Comparison of ENCODE assay signal across 1 cellular context in the genomic region with DNA sequence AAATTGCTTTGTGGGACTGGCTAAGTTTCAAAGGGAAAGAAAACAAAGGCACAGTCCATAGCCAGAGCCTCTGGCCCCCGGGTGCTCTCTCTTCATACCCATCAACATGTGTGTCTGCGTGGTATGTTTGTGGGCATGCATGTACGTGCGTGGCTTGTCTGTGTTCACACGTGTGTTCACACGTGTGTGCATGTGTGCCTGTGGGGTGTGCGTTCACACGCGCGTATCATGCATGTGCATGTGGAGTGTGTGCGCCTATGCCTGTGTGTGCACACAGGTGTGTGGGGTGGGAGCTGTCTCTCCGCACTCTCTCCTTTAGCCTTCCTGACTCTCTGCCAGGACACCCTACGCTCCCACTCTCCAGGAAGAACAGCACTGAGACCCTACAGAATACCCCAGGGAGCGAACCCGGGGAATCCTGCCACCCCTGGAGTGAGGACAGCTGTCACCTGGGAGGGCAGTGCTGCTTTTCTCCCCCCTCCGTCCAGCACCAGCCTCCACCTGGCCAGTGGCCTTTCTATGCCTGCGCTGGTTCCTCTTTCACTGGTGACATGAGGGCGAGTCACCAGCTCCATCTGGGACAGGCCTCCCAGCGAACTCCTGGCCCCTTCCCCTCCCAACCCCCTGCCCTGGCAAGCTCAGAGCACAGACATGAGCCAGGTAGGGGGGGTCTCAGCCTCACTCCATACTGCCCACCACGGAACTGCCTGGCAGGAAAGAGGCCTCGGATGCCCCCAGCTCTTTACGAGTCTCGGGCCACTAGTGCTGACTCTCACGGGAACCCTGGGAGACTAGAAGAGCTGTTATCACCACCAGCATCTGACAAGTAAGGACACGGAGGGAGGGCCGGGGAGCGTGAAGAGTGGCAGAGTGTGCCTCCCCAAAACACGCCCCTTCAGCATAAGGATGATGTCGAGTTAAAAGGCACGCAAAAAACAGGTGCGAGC.
TF ChIP-seq lines count a peak whose summit lies in the region.

No MANE protein-coding gene starts in this region.

TF ChIP-seq in WTC11, 78 proteins besides CTCF, POLR2A, EP300 and RAD21 (continued from another document):
- TF ChIP-seq, protein P1, sequence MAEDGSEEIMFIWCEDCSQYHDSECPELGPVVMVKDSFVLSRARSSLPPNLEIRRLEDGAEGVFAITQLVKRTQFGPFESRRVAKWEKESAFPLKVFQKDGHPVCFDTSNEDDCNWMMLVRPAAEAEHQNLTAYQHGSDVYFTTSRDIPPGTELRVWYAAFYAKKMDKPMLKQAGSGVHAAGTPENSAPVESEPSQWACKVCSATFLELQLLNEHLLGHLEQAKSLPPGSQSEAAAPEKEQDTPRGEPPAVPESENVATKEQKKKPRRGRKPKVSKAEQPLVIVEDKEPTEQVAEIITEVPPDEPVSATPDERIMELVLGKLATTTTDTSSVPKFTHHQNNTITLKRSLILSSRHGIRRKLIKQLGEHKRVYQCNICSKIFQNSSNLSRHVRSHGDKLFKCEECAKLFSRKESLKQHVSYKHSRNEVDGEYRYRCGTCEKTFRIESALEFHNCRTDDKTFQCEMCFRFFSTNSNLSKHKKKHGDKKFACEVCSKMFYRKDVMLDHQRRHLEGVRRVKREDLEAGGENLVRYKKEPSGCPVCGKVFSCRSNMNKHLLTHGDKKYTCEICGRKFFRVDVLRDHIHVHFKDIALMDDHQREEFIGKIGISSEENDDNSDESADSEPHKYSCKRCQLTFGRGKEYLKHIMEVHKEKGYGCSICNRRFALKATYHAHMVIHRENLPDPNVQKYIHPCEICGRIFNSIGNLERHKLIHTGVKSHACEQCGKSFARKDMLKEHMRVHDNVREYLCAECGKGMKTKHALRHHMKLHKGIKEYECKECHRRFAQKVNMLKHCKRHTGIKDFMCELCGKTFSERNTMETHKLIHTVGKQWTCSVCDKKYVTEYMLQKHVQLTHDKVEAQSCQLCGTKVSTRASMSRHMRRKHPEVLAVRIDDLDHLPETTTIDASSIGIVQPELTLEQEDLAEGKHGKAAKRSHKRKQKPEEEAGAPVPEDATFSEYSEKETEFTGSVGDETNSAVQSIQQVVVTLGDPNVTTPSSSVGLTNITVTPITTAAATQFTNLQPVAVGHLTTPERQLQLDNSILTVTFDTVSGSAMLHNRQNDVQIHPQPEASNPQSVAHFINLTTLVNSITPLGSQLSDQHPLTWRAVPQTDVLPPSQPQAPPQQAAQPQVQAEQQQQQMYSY (CRISPR knock-in tag; IDR thresholded peaks at IDR 0.05) = no peak
- TF ChIP-seq GABPB1 (CRISPR knock-in tag; IDR thresholded peaks at IDR 0.05) = no peak
- no peak for TF ChIP-seq GTF2I (CRISPR knock-in tag; conservative IDR thresholded peaks at IDR 0.05)
- no peak for TF ChIP-seq NR3C1 (CRISPR knock-in tag; conservative IDR thresholded peaks at IDR 0.05; ENCODE audit: low read depth)
- TF ChIP-seq NR2C2 (CRISPR knock-in tag; IDR thresholded peaks at IDR 0.05) = no peak
- TF ChIP-seq RELA (CRISPR knock-in tag; IDR thresholded peaks at IDR 0.05; ENCODE audit: borderline replicate concordance) = no peak
- no peak for TF ChIP-seq TCF7 (CRISPR knock-in tag; IDR thresholded peaks at IDR 0.05; ENCODE audit: low read depth)
- TF ChIP-seq, protein P2, sequence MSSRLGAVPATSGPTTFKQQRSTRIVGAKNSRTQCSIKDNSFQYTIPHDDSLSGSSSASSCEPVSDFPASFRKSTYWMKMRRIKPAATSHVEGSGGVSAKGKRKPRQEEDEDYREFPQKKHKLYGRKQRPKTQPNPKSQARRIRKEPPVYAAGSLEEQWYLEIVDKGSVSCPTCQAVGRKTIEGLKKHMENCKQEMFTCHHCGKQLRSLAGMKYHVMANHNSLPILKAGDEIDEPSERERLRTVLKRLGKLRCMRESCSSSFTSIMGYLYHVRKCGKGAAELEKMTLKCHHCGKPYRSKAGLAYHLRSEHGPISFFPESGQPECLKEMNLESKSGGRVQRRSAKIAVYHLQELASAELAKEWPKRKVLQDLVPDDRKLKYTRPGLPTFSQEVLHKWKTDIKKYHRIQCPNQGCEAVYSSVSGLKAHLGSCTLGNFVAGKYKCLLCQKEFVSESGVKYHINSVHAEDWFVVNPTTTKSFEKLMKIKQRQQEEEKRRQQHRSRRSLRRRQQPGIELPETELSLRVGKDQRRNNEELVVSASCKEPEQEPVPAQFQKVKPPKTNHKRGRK (CRISPR knock-in tag; IDR thresholded peaks at IDR 0.05; ENCODE audit: borderline replicate concordance) = no peak
- TF ChIP-seq, protein P3, sequence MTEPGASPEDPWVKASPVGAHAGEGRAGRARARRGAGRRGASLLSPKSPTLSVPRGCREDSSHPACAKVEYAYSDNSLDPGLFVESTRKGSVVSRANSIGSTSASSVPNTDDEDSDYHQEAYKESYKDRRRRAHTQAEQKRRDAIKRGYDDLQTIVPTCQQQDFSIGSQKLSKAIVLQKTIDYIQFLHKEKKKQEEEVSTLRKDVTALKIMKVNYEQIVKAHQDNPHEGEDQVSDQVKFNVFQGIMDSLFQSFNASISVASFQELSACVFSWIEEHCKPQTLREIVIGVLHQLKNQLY (CRISPR knock-in tag; IDR thresholded peaks at IDR 0.05) = no peak
- TF ChIP-seq ERG (CRISPR knock-in tag; IDR thresholded peaks at IDR 0.05) = no peak
- TF ChIP-seq ZNF232 (CRISPR knock-in tag; IDR thresholded peaks at IDR 0.05) = no peak
- no peak for TF ChIP-seq SP1 (CRISPR knock-in tag; conservative IDR thresholded peaks at IDR 0.05)
- TF ChIP-seq ZSCAN18 (CRISPR knock-in tag; IDR thresholded peaks at IDR 0.05) = no peak
- no peak for TF ChIP-seq ATF2 (CRISPR knock-in tag; IDR thresholded peaks at IDR 0.05; ENCODE audit: borderline replicate concordance, low read depth)
- TF ChIP-seq TEAD1 (CRISPR knock-in tag; IDR thresholded peaks at IDR 0.05) = no peak
- TF ChIP-seq, protein P4, sequence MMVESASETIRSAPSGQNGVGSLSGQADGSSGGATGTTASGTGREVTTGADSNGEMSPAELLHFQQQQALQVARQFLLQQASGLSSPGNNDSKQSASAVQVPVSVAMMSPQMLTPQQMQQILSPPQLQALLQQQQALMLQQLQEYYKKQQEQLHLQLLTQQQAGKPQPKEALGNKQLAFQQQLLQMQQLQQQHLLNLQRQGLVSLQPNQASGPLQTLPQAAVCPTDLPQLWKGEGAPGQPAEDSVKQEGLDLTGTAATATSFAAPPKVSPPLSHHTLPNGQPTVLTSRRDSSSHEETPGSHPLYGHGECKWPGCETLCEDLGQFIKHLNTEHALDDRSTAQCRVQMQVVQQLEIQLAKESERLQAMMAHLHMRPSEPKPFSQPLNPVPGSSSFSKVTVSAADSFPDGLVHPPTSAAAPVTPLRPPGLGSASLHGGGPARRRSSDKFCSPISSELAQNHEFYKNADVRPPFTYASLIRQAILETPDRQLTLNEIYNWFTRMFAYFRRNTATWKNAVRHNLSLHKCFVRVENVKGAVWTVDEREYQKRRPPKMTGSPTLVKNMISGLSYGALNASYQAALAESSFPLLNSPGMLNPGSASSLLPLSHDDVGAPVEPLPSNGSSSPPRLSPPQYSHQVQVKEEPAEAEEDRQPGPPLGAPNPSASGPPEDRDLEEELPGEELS (CRISPR knock-in tag; IDR thresholded peaks at IDR 0.05) = no peak
